9 cellular contexts compared by ENCODE assay signal in genomic region chr4:182449960-182450359, GRCh38.
DNase-seq lines count a peak whose midpoint lies in the region; ATAC-seq and TF ChIP-seq lines count a peak whose summit lies in the region.
"Had no signal": no experiment of that assay in that cellular context is flagged by ENCODE, and none has a peak within 500 bp of the region (broad histone marks: within the 10 kb centered on the region; RNA-seq: fewer than 3 reads in every experiment).

No MANE protein-coding gene starts in this region.

- peak overlapping the region; percentile 97 for H3K4me3 Mint-ChIP-seq in type B pancreatic cell

- ATAC-seq in left cardiac atrium: no peak
- ATAC-seq in lower lobe of right lung: no peak

- H3K27me3 ChIP-seq in left ventricle myocardium inferior (ENCODE audit: low read depth) (peaks cover 44% of the 10 kb centered on the region), brain microvascular endothelial cell (replicated peaks) (no peaks in the 10 kb centered on the region), lower lobe of right lung (ENCODE audit: low read depth) (peaks cover 70% of the 10 kb centered on the region)

- TF ChIP-seq CTCF in left ventricle myocardium inferior (IDR thresholded peaks at IDR 0.05; ENCODE audit: borderline replicate concordance) (no peak), brain microvascular endothelial cell (IDR thresholded peaks at IDR 0.05; ENCODE audit: low read depth, low read length, missing control alignments) (no peak), lower lobe of right lung (IDR thresholded peaks at IDR 0.05) (no peak), type B pancreatic cell (conservative IDR thresholded peaks at IDR 0.05) (no peak)

- H3K4me1 ChIP-seq in left ventricle myocardium inferior: peaks cover 24% of the 10 kb centered on the region
- peaks cover 22% of the 10 kb centered on the region for H3K4me1 ChIP-seq in lower lobe of right lung

- H3K27ac ChIP-seq in left ventricle myocardium inferior (replicated peaks): no peak overlapping the region
- H3K27ac ChIP-seq in brain microvascular endothelial cell: no peak overlapping the region
- no peak overlapping the region for H3K27ac ChIP-seq in lower lobe of right lung

- H3K4me1 Mint-ChIP-seq in type B pancreatic cell (ENCODE audit: unreplicated experiment): peaks cover 25% of the 10 kb centered on the region

- peak overlapping the region; percentile 86 for H3K4me3 ChIP-seq in left ventricle myocardium inferior
- peak overlapping the region; percentile 76 for H3K4me3 ChIP-seq in brain microvascular endothelial cell (ENCODE audit: low read depth, low read length)
- H3K4me3 ChIP-seq in lower lobe of right lung: peak overlapping the region; percentile 54

- H3K9me3 ChIP-seq in left ventricle myocardium inferior (replicated peaks) (no peaks in the 10 kb centered on the region), lower lobe of right lung (no peaks in the 10 kb centered on the region)

- H3K36me3 ChIP-seq in left ventricle myocardium inferior: no peaks in the 10 kb centered on the region
- no peaks in the 10 kb centered on the region for H3K36me3 ChIP-seq in brain microvascular endothelial cell (replicated peaks)
- no peaks in the 10 kb centered on the region for H3K36me3 ChIP-seq in lower lobe of right lung

- DNase-seq in left ventricle myocardium inferior (no peak), left cardiac atrium (no peak), brain microvascular endothelial cell (no peak), lower lobe of right lung (no peak), type B pancreatic cell (ENCODE audit: extremely low spot score, unreplicated experiment) (no peak), head of caudate nucleus (no peak), EL (no peak)
- DNase-seq in central memory CD4-positive, alpha-beta T cell: no peak
- DNase-seq: DND-41 had no signal

- H3K27ac Mint-ChIP-seq in type B pancreatic cell: peak overlapping the region; percentile 83

- in situ Hi-C loops in brain microvascular endothelial cell (cut with HindIII; ENCODE audit: low pct_ligation_motif_present, low sequenced_read_pairs): no loop called here

- no peaks in the 10 kb centered on the region for H3K9me3 Mint-ChIP-seq in type B pancreatic cell

- H3K27me3 Mint-ChIP-seq in type B pancreatic cell: peaks cover 13% of the 10 kb centered on the region

- intact Hi-C loops in left ventricle myocardium inferior (cut with micrococcal nuclease) (no loop called here), left cardiac atrium (cut with DNase I) (no loop called here), lower lobe of right lung (cut with DNase I) (no loop called here), head of caudate nucleus (cut with DNase I) (no loop called here)

- H3K36me3 Mint-ChIP-seq in type B pancreatic cell: no peaks in the 10 kb centered on the region
